Comparison of ENCODE assay signal across 9 cellular contexts in the genomic region with DNA sequence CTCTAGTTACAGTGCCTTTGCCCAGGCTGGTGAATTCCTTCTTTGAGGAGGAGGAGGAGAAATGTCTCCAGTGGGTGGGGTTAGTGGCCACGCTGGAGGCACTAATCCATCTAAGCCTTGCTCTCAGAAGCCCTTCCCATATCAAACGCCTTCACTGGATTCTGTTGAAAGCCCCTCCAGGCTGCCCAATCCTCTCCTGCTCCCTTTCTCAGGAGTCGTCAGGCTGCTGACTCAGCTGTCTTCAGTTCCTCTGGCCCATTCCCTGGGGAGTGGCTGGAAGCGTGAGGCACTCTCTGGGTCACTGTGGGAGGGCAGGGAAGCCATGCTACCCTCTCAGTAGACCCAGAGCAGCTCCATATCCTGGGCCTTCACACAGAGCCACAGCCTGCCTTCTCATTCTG. TPM values are rescaled to one million over a fixed set of nuclear protein-coding genes. Genes with fewer than 3 reads are reported as not detected.
A peak's percentile ranks its signal among the peaks of the same experiment; 100 is the strongest.
DNase-seq lines count a peak whose midpoint lies in the region; ATAC-seq, FAIRE-seq and TF ChIP-seq lines count a peak whose summit lies in the region.
"Had no signal": no experiment of that assay in that cellular context is flagged by ENCODE, and none has a peak within 500 bp of the region (broad histone marks: within the 10 kb centered on the region; RNA-seq: fewer than 3 reads in every experiment).

No MANE protein-coding gene starts in this region.

- peaks cover 80% of the 10 kb centered on the region for H3K79me2 ChIP-seq in GM23248 (ENCODE audit: insufficient read depth)

- peak overlapping the region; percentile 98 for H3K9ac ChIP-seq in GM23248

- H3K9me2 ChIP-seq in GM23248 (ENCODE audit: insufficient read depth), result no peaks in the 10 kb centered on the region

- ATAC-seq in GM21723 (IDR thresholded peaks at IDR 0.05; ENCODE audit: unreplicated experiment), result no peak

- no peaks in the 10 kb centered on the region for H3K9me3 Mint-ChIP-seq in activated T-helper 2 cell treated with anti-CD3 and anti-CD28 coated beads, Interferon-gamma antibody, Interleukin-2, Interleukin-4, amounts not matched to agents 10 μg/mL and 5 μg/mL and 100 μg/mL, durations not matched to agents 14 hours and 24 hours and 36 hours

- peaks cover 81% of the 10 kb centered on the region for H3F3A ChIP-seq in GM23248 (ENCODE audit: insufficient read depth)

- no peaks in the 10 kb centered on the region for H3K27me3 ChIP-seq in GM23248 (replicated peaks; ENCODE audit: insufficient read depth)
- no peaks in the 10 kb centered on the region for H3K27me3 ChIP-seq in right atrium auricular region
- H3K27me3 ChIP-seq in small intestine (ENCODE audit: control insufficient read depth in 2 of 2, insufficient read depth in 2 of 2, low read length in 2 of 2), result no peaks in the 10 kb centered on the region

- peak overlapping the region; percentile 30 for H3K4me3 Mint-ChIP-seq in activated T-helper 2 cell treated with anti-CD3 and anti-CD28 coated beads, Interferon-gamma antibody, Interleukin-2, Interleukin-4, amounts not matched to agents 10 μg/mL and 5 μg/mL and 100 μg/mL, durations not matched to agents 14 hours and 24 hours and 36 hours (ENCODE audit: low read depth)

- H3K27ac Mint-ChIP-seq in activated T-helper 2 cell treated with anti-CD3 and anti-CD28 coated beads, Interferon-gamma antibody, Interleukin-2, Interleukin-4, amounts not matched to agents 10 μg/mL and 5 μg/mL and 100 μg/mL, durations not matched to agents 14 hours and 24 hours and 36 hours, result no peak overlapping the region

- H3K4me2 ChIP-seq in GM23248 (ENCODE audit: unreplicated experiment), result peak overlapping the region; percentile 100

- H3K27ac ChIP-seq in GM23248 (peak overlapping the region; percentile 95), right atrium auricular region (peak overlapping the region; percentile 97 to 99), small intestine (ENCODE audit: low read depth in 1 of 2, low read length in 1 of 2) (peak overlapping the region in 1 of 2 donors; percentile 61)

- H3K4me1 Mint-ChIP-seq in activated T-helper 2 cell treated with anti-CD3 and anti-CD28 coated beads, Interferon-gamma antibody, Interleukin-2, Interleukin-4, amounts not matched to agents 10 μg/mL and 5 μg/mL and 100 μg/mL, durations not matched to agents 14 hours and 24 hours and 36 hours (ENCODE audit: low read depth), result peaks cover 17% of the 10 kb centered on the region

- in situ Hi-C loops in GM23248 (cut with MboI), result no loop called here

- H3K9me3 ChIP-seq in GM23248 (ENCODE audit: low read depth) (no peaks in the 10 kb centered on the region), right atrium auricular region (no peaks in the 10 kb centered on the region), small intestine (ENCODE audit: control insufficient read depth, low read depth) (no peaks in the 10 kb centered on the region)

- intact Hi-C loops in activated T-helper 2 cell treated with anti-CD3 and anti-CD28 coated beads, Interferon-gamma antibody, Interleukin-2, Interleukin-4, amounts not matched to agents 10 μg/mL and 5 μg/mL and 100 μg/mL, durations not matched to agents 14 hours and 24 hours and 36 hours (cut with micrococcal nuclease), result no loop called here

- no peaks in the 10 kb centered on the region for H4K20me1 ChIP-seq in GM23248 (ENCODE audit: insufficient read depth)

- TF ChIP-seq CTCF in right atrium auricular region (IDR thresholded peaks at IDR 0.05), result no peak

- no peaks in the 10 kb centered on the region for H3K27me3 Mint-ChIP-seq in activated T-helper 2 cell treated with anti-CD3 and anti-CD28 coated beads, Interferon-gamma antibody, Interleukin-2, Interleukin-4, amounts not matched to agents 10 μg/mL and 5 μg/mL and 100 μg/mL, durations not matched to agents 14 hours and 24 hours and 36 hours (ENCODE audit: low read depth)

- H3K4me1 ChIP-seq in GM23248 (ENCODE audit: insufficient read depth) (peaks cover 51% of the 10 kb centered on the region), right atrium auricular region (peaks cover 0 to 42% of the 10 kb centered on the region in 2 donors), small intestine (ENCODE audit: control insufficient read depth in 2 of 2, insufficient read depth in 1 of 2, low read depth in 1 of 2, low read length in 1 of 2) (peaks cover 9 to 12% of the 10 kb centered on the region in 2 donors)

- peaks cover 53% of the 10 kb centered on the region for H3K36me3 Mint-ChIP-seq in activated T-helper 2 cell treated with anti-CD3 and anti-CD28 coated beads, Interferon-gamma antibody, Interleukin-2, Interleukin-4, amounts not matched to agents 10 μg/mL and 5 μg/mL and 100 μg/mL, durations not matched to agents 14 hours and 24 hours and 36 hours (ENCODE audit: low read depth)

- no peak for FAIRE-seq in small intestine (lab: Jason Lieb, UNC)
- FAIRE-seq: TTC549 had no signal

- DNase-seq in GM23248 (peak; percentile 85), right atrium auricular region (ENCODE audit: low spot score) (no peak), small intestine (peak; percentile 24), NCI-H524 treated with DMSO at 0.1 percent for 48 hours (lab: John Stamatoyannopoulos, UW) (no peak), cerebellum (ENCODE audit: low spot score) (no peak), GM19240 (ENCODE audit: insufficient read length, low spot score) (no peak)
- DNase-seq in activated T-helper 2 cell treated with anti-CD3 and anti-CD28 coated beads, Interferon-gamma antibody, Interleukin-2, Interleukin-4, amounts not matched to agents 10 μg/mL and 5 μg/mL and 100 μg/mL, durations not matched to agents 14 hours and 24 hours and 36 hours (ENCODE audit: low spot score), result no peak

- H3K4me3 ChIP-seq in GM23248, result peak overlapping the region; percentile 96
- peak overlapping the region in 1 of 2 donors; percentile 100 for H3K4me3 ChIP-seq in right atrium auricular region
- H3K4me3 ChIP-seq in small intestine (ENCODE audit: low read depth in 1 of 2, low read length in 2 of 2), result no peak overlapping the region

- 5 to 6% methylated on average over 4 of the region's 4 CpGs for WGBS in GM23248 (ENCODE audit: low coverage in 1 of 2, low lambda C conversion rate in 2 of 2, missing lambda C conversion rate in 2 of 2), 2 experiments
- 36 to 47% (median 41%) methylated on average over 4 of the region's 4 CpGs for WGBS in small intestine, 3 donors

- peaks cover 42% of the 10 kb centered on the region for H3K36me3 ChIP-seq in GM23248 (ENCODE audit: low read depth)
- H3K36me3 ChIP-seq in right atrium auricular region, result peaks cover 55% of the 10 kb centered on the region
- peaks cover 18 to 21% of the 10 kb centered on the region in 2 donors for H3K36me3 ChIP-seq in small intestine (ENCODE audit: control insufficient read depth in 2 of 2, insufficient read depth in 2 of 2, low read length in 2 of 2)

- H2AFZ ChIP-seq in GM23248, result no peak overlapping the region

RNA-seq across cellular contexts. Expression of a gene that starts 2.7 kb away (rescaled TPM):
- total RNA-seq in GM23248 (2014; rRNA removed; shearing (Covaris generic)), result 889 and 951 TPM in 2 replicates
- 1,073 and 1,100 TPM in 2 replicates for polyA plus RNA-seq in GM23248 (2016; fragmentation: Nextera tagmentation; extraction: Ambion mirVana)
- 234 and 240 TPM in 2 replicates for total RNA-seq in activated T-helper 2 cell treated with anti-CD3 and anti-CD28 coated beads, Interferon-gamma antibody, Interleukin-2, Interleukin-4, amounts not matched to agents 10 μg/mL and 5 μg/mL and 100 μg/mL, durations not matched to agents 14 hours and 24 hours and 36 hours
- total RNA-seq in right atrium auricular region, result 100 to 1,000 TPM; 183 to 235 TPM
- 100 to 1,000 TPM; 240 to 283 (median 280) TPM for polyA plus RNA-seq in small intestine
- total RNA-seq in cerebellum, result 199 TPM

RNA-seq across cellular contexts. Expression of a gene that starts 8.7 kb away (rescaled TPM):
- 47.8 and 56.5 TPM in 2 replicates for total RNA-seq in GM23248 (2014; rRNA removed; shearing (Covaris generic))
- polyA plus RNA-seq in GM23248 (2016; fragmentation: Nextera tagmentation; extraction: Ambion mirVana), result 58.6 and 59.1 TPM in 2 replicates
- total RNA-seq in activated T-helper 2 cell treated with anti-CD3 and anti-CD28 coated beads, Interferon-gamma antibody, Interleukin-2, Interleukin-4, amounts not matched to agents 10 μg/mL and 5 μg/mL and 100 μg/mL, durations not matched to agents 14 hours and 24 hours and 36 hours, result 68.2 and 73.4 TPM in 2 replicates
- total RNA-seq in right atrium auricular region, result 10 to 100 TPM; 42.8 to 47.9 TPM
- polyA plus RNA-seq in small intestine, result 10 to 100 TPM; 43.7 to 93.5 (median 61.6) TPM
- total RNA-seq in cerebellum, result 52.9 TPM

RNA-seq across cellular contexts. Expression of a gene that starts 22.2 kb away (rescaled TPM):
- total RNA-seq in GM23248 (2014; rRNA removed; shearing (Covaris generic)), result 66.9 and 76.4 TPM in 2 replicates
- polyA plus RNA-seq in GM23248 (2016; fragmentation: Nextera tagmentation; extraction: Ambion mirVana) (31.1 and 42.7 TPM in 2 replicates), small intestine (10 to 100 TPM; 33.5 to 35.6 (median 35.0) TPM)
- 53.8 and 56.1 TPM in 2 replicates for total RNA-seq in activated T-helper 2 cell treated with anti-CD3 and anti-CD28 coated beads, Interferon-gamma antibody, Interleukin-2, Interleukin-4, amounts not matched to agents 10 μg/mL and 5 μg/mL and 100 μg/mL, durations not matched to agents 14 hours and 24 hours and 36 hours
- total RNA-seq in right atrium auricular region (10 to 100 TPM; 43.5 to 66.1 TPM), cerebellum (32.0 TPM)

RNA-seq across cellular contexts. Expression of a gene that starts 42.2 kb away (rescaled TPM):
- total RNA-seq in GM23248 (2014; rRNA removed; shearing (Covaris generic)), result 27.8 and 55.5 TPM in 2 replicates
- 28.3 and 31.2 TPM in 2 replicates for polyA plus RNA-seq in GM23248 (2016; fragmentation: Nextera tagmentation; extraction: Ambion mirVana)
- 70.2 and 75.0 TPM in 2 replicates for total RNA-seq in activated T-helper 2 cell treated with anti-CD3 and anti-CD28 coated beads, Interferon-gamma antibody, Interleukin-2, Interleukin-4, amounts not matched to agents 10 μg/mL and 5 μg/mL and 100 μg/mL, durations not matched to agents 14 hours and 24 hours and 36 hours
- 10 to 100 TPM; 19.6 to 24.3 TPM for total RNA-seq in right atrium auricular region
- 10 to 100 TPM; 33.8 to 43.4 (median 34.3) TPM for polyA plus RNA-seq in small intestine
- total RNA-seq in cerebellum, result 34.6 TPM

RNA-seq across cellular contexts. Expression of a gene that starts 52.1 kb away (rescaled TPM):
- total RNA-seq in GM23248 (2014; rRNA removed; shearing (Covaris generic)), result not detected in 2 replicates
- polyA plus RNA-seq in GM23248 (2016; fragmentation: Nextera tagmentation; extraction: Ambion mirVana) (not detected in 2 replicates), small intestine (1 to 10 TPM; 1.4 to 3.2 (median 1.8) TPM)
- total RNA-seq in activated T-helper 2 cell treated with anti-CD3 and anti-CD28 coated beads, Interferon-gamma antibody, Interleukin-2, Interleukin-4, amounts not matched to agents 10 μg/mL and 5 μg/mL and 100 μg/mL, durations not matched to agents 14 hours and 24 hours and 36 hours, result 0.11 TPM in 1 of 2 replicates, not detected in the other
- total RNA-seq in right atrium auricular region (not detected), cerebellum (6.6 TPM)

Comparison
In these comparisons a context has a peak if more than half of its experiments do, and no peak if none do; other contexts are left out.
1. DNase-seq: peak in GM23248 (single experiment) and small intestine (single experiment); none in activated T-helper 2 cell treated with anti-CD3 and anti-CD28 coated beads, Interferon-gamma antibody, Interleukin-2, Interleukin-4, amounts not matched to agents 10 μg/mL and 5 μg/mL and 100 μg/mL, durations not matched to agents 14 hours and 24 hours and 36 hours (single experiment), right atrium auricular region (single experiment), NCI-H524 treated with DMSO at 0.1 percent for 48 hours (single experiment), cerebellum (single experiment) and GM19240 (single experiment).